ENCODE assay signal across 11 cellular contexts in the genomic region with DNA sequence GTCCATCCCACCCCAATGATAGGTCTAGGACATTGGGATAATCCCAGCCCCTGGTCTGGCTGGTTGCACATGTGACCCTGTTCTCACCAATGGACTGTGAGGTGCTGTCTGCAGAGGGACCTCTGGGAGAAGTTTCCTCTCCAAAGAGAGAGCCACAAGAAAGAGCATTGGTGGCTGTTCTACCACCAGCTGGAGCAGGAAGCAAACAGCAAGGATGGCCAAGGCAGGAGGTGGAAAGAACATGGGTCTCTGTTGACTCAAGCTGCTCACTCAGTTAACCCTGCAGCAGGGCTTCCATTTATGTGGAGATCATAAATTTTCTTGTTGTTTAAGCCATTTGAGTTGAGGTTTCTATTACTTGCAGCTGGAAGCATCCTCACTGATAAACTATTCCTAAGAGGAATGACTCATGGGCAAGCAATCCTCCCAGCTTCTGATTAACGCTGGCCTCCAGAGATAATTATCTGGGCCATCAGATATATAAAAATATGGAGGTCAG.
A peak's percentile ranks its signal among the peaks of the same experiment; 100 is the strongest.
DNase-seq lines count a peak whose midpoint lies in the region; ATAC-seq and TF ChIP-seq lines count a peak whose summit lies in the region.
"Had no signal": no experiment of that assay in that cellular context is flagged by ENCODE, and none has a peak within 500 bp of the region (broad histone marks: within the 10 kb centered on the region; RNA-seq: fewer than 3 reads in every experiment).

No MANE protein-coding gene starts in this region.

- no peaks in the 10 kb centered on the region for H3K36me3 ChIP-seq in subcutaneous abdominal adipose tissue (ENCODE audit: control insufficient read depth in 5 of 5, insufficient read depth in 5 of 5, low read length in 5 of 5)
- H3K36me3 ChIP-seq: tibial nerve had no signal

- H3K27me3 ChIP-seq in subcutaneous abdominal adipose tissue (ENCODE audit: control insufficient read depth in 5 of 5, insufficient read depth in 4 of 5, low read length in 5 of 5) = peaks cover 0 to 3% (median 0%) of the 10 kb centered on the region in 5 donors
- H3K27me3 ChIP-seq: body of pancreas, tibial nerve had no signal

- peaks cover 3 to 16% (median 10%) of the 10 kb centered on the region in 5 donors for H3K4me1 ChIP-seq in subcutaneous abdominal adipose tissue (ENCODE audit: control insufficient read depth in 5 of 5, insufficient read depth in 5 of 5, low read length in 5 of 5)
- H3K4me1 ChIP-seq: body of pancreas had no signal

- DNase-seq in NCI-H510A treated with DMSO at 0.1 percent for 48 hours (lab: John Stamatoyannopoulos, UW) (peak; percentile 34), NCI-H510A (lab: John Stamatoyannopoulos, UW) (no peak), RWPE1 (ENCODE audit: low spot score) (peak; percentile 74), fibroblast of peridontal ligament (ENCODE audit: extremely low read depth) (peak; percentile 83), MV-4-11 (lab: John Stamatoyannopoulos, UW) (no peak)
- no peak for DNase-seq in activated CD4-positive, CD25-positive, alpha-beta regulatory T cell (lab: John Stamatoyannopoulos, UW)
- DNase-seq: body of pancreas, NCI-H2081 treated with DMSO at 0.1 percent for 48 hours had no signal

- CTCF ChIA-PET in RWPE1 (lab: Yijun Ruan, JAX) = interaction anchor here (0.6 kb wide), 1 partner anchor 157 kb away, joined by 4 read pairs; no protein-coding TSS in a partner anchor

- no peaks in the 10 kb centered on the region for H3K9me3 ChIP-seq in subcutaneous abdominal adipose tissue (ENCODE audit: control insufficient read depth in 5 of 5, low read length in 5 of 5)
- H3K9me3 ChIP-seq: body of pancreas, tibial nerve had no signal

- TF ChIP-seq CTCF in RWPE1 (conservative IDR thresholded peaks at IDR 0.05; ENCODE audit: low read depth) = no peak

- H3K4me3 ChIP-seq in subcutaneous abdominal adipose tissue (ENCODE audit: low read depth in 1 of 5, low read length in 5 of 5) = peak overlapping the region in 1 of 5 donors; percentile 12
- H3K4me3 ChIP-seq: body of pancreas, tibial nerve had no signal

- POLR2A ChIA-PET in RWPE1 (lab: Yijun Ruan, JAX; ENCODE audit: low non-redundant PET) = no interaction called here

- ATAC-seq in GM21515 (IDR thresholded peaks at IDR 0.05; ENCODE audit: unreplicated experiment) = no peak
- ATAC-seq: body of pancreas had no signal

- H3K9ac ChIP-seq in subcutaneous abdominal adipose tissue (ENCODE audit: low read length in 5 of 5) = no peak overlapping the region

- H3K27ac ChIP-seq in RWPE1 (peak overlapping the region; percentile 77), subcutaneous abdominal adipose tissue (ENCODE audit: low read depth, low read length) (peak overlapping the region; percentile 38)
- H3K27ac ChIP-seq: body of pancreas, tibial nerve had no signal

Comparison
In these comparisons a context has a peak if more than half of its experiments do, and no peak if none do; other contexts are left out.
1. DNase-seq: peak in NCI-H510A treated with DMSO at 0.1 percent for 48 hours (single experiment), RWPE1 (single experiment) and fibroblast of peridontal ligament (single experiment); none in NCI-H510A (single experiment), MV-4-11 (single experiment) and activated CD4-positive, CD25-positive, alpha-beta regulatory T cell (0 of 4).